21 cellular contexts compared by ENCODE assay signal in genomic region chr2:227395556-227395955, GRCh38. TPM values are rescaled to one million over a fixed set of nuclear protein-coding genes. Genes with fewer than 3 reads are reported as not detected.
"Had no signal": no experiment of that assay in that cellular context is flagged by ENCODE, and none has a peak within 500 bp of the region (broad histone marks: within the 10 kb centered on the region; RNA-seq: fewer than 3 reads in every experiment).

No MANE protein-coding gene starts in this region.

- H3K4me1 ChIP-seq: gastroesophageal sphincter, lower lobe of right lung, parathyroid adenoma, sigmoid colon, upper lobe of left lung had no signal

- H3K27me3 Mint-ChIP-seq: activated CD4-positive, alpha-beta T cell treated with anti-CD3 and anti-CD28 coated beads for 36 hours; activated naive CD8-positive, alpha-beta T cell treated with anti-CD3 and anti-CD28 coated beads, Interleukin-2, amount 50 U/mL, for 24 hours; brain; stimulated activated naive B cell treated with anti-CD40 and anti-IgM and Interleukin-4, amounts not matched to agents 10 μg/mL and 1 μg/mL and 100 μg/mL, for 72 hours had no signal

- H3K36me3 Mint-ChIP-seq: brain; mesothelial cell of epicardium; stimulated activated naive B cell treated with anti-CD40 and anti-IgM and Interleukin-4, amounts not matched to agents 10 μg/mL and 1 μg/mL and 100 μg/mL, for 72 hours; WTC11 had no signal

- ATAC-seq: activated CD4-positive, alpha-beta T cell treated with anti-CD3 and anti-CD28 coated beads for 36 hours; activated naive CD8-positive, alpha-beta T cell treated with anti-CD3 and anti-CD28 coated beads, Interleukin-2, amount 50 U/mL, for 24 hours; gastroesophageal sphincter; lower lobe of right lung; WTC11 had no signal

- H3K4me3 Mint-ChIP-seq: activated CD4-positive, alpha-beta T cell treated with anti-CD3 and anti-CD28 coated beads for 36 hours; activated naive CD8-positive, alpha-beta T cell treated with anti-CD3 and anti-CD28 coated beads, Interleukin-2, amount 50 U/mL, for 24 hours; activated T-helper 1 cell treated with anti-CD3 and anti-CD28 coated beads, Interleukin-12 subunit alpha, Interleukin-12 subunit beta, Interleukin-2, Interleukin-4 antibody, amounts not matched to agents 30 ng/mL and 10 ng/mL and 1 ng/mL, durations not matched to agents 14 hours and 24 hours and 36 hours; brain; mesothelial cell of epicardium; nephron; stimulated activated naive B cell treated with anti-CD40 and anti-IgM and Interleukin-4, amounts not matched to agents 10 μg/mL and 1 μg/mL and 100 μg/mL, for 72 hours; WTC11 had no signal

- H3K27me3 ChIP-seq: gastroesophageal sphincter, sigmoid colon, spleen, upper lobe of left lung had no signal

- H3K36me3 ChIP-seq: gastroesophageal sphincter, lower lobe of right lung, sigmoid colon, spleen, thoracic aorta, upper lobe of left lung had no signal

- H3K9me3 ChIP-seq: gastroesophageal sphincter, lower lobe of right lung, sigmoid colon, spleen, thoracic aorta, upper lobe of left lung had no signal

- H3K27ac Mint-ChIP-seq: activated CD4-positive, alpha-beta T cell treated with anti-CD3 and anti-CD28 coated beads for 36 hours; activated naive CD8-positive, alpha-beta T cell treated with anti-CD3 and anti-CD28 coated beads, Interleukin-2, amount 50 U/mL, for 24 hours; activated T-helper 1 cell treated with anti-CD3 and anti-CD28 coated beads, Interleukin-12 subunit alpha, Interleukin-12 subunit beta, Interleukin-2, Interleukin-4 antibody, amounts not matched to agents 30 ng/mL and 10 ng/mL and 1 ng/mL, durations not matched to agents 14 hours and 24 hours and 36 hours; brain; mesothelial cell of epicardium; nephron; stimulated activated naive B cell treated with anti-CD40 and anti-IgM and Interleukin-4, amounts not matched to agents 10 μg/mL and 1 μg/mL and 100 μg/mL, for 72 hours; WTC11 had no signal

- H3K9ac ChIP-seq: parathyroid adenoma had no signal

- H3K4me3 ChIP-seq: gastroesophageal sphincter, lower lobe of right lung, sigmoid colon, spleen, thoracic aorta, upper lobe of left lung had no signal

- H3K27ac ChIP-seq: gastroesophageal sphincter, lower lobe of right lung, parathyroid adenoma, sigmoid colon, spleen, thoracic aorta, upper lobe of left lung had no signal

- H3K9me3 Mint-ChIP-seq: activated naive CD8-positive, alpha-beta T cell treated with anti-CD3 and anti-CD28 coated beads, Interleukin-2, amount 50 U/mL, for 24 hours; activated T-helper 1 cell treated with anti-CD3 and anti-CD28 coated beads, Interleukin-12 subunit alpha, Interleukin-12 subunit beta, Interleukin-2, Interleukin-4 antibody, amounts not matched to agents 30 ng/mL and 10 ng/mL and 1 ng/mL, durations not matched to agents 14 hours and 24 hours and 36 hours; mesothelial cell of epicardium; nephron; WTC11 had no signal

- H2AFZ ChIP-seq: parathyroid adenoma had no signal

- DNase-seq: activated CD4-positive, alpha-beta T cell treated with anti-CD3 and anti-CD28 coated beads for 36 hours; activated CD4-positive, alpha-beta T cell treated with anti-CD3 and anti-CD28 coated beads, Interleukin-2, amount 50 U/mL, for 48 hours; activated naive CD4-positive, alpha-beta T cell; activated naive CD8-positive, alpha-beta T cell treated with anti-CD3 and anti-CD28 coated beads, Interleukin-2, amount 50 U/mL, for 24 hours; anterior cingulate cortex; central memory CD4-positive, alpha-beta T cell; lower lobe of right lung; sigmoid colon; spleen; stimulated activated CD4-positive, alpha-beta T cell treated with anti-CD3 and anti-CD28 coated beads, Interleukin-4, amount 100 ng/mL, for 4 hours; stimulated activated naive B cell treated with anti-CD40 and anti-IgM and Interleukin-4, amounts not matched to agents 10 μg/mL and 1 μg/mL and 100 μg/mL, for 72 hours; upper lobe of left lung had no signal

- H3K79me2 ChIP-seq: parathyroid adenoma had no signal

RNA-seq across cellular contexts. Expression of gene SCYGR1, which starts 7.8 kb away (rescaled TPM):
- total RNA-seq: activated CD4-positive, alpha-beta T cell treated with anti-CD3 and anti-CD28 coated beads for 36 hours; activated T-helper 1 cell treated with anti-CD3 and anti-CD28 coated beads, Interleukin-12 subunit alpha, Interleukin-12 subunit beta, Interleukin-2, Interleukin-4 antibody, amounts not matched to agents 30 ng/mL and 10 ng/mL and 1 ng/mL, durations not matched to agents 14 hours and 24 hours and 36 hours; gastroesophageal sphincter; lower lobe of right lung; mesothelial cell of epicardium; sigmoid colon; spleen; thoracic aorta; upper lobe of left lung; WTC11 had no signal
- polyA plus RNA-seq: esophagus, sigmoid colon, spleen had no signal

RNA-seq across cellular contexts. Expression of gene TM4SF20, which starts 16.4 kb away (rescaled TPM):
- total RNA-seq: activated CD4-positive, alpha-beta T cell treated with anti-CD3 and anti-CD28 coated beads for 36 hours; activated T-helper 1 cell treated with anti-CD3 and anti-CD28 coated beads, Interleukin-12 subunit alpha, Interleukin-12 subunit beta, Interleukin-2, Interleukin-4 antibody, amounts not matched to agents 30 ng/mL and 10 ng/mL and 1 ng/mL, durations not matched to agents 14 hours and 24 hours and 36 hours; gastroesophageal sphincter; lower lobe of right lung; mesothelial cell of epicardium; sigmoid colon; spleen; thoracic aorta; upper lobe of left lung; WTC11 had no signal
- polyA plus RNA-seq: spleen had no signal
